ENCODE assay signal across 20 cellular contexts in the genomic region with DNA sequence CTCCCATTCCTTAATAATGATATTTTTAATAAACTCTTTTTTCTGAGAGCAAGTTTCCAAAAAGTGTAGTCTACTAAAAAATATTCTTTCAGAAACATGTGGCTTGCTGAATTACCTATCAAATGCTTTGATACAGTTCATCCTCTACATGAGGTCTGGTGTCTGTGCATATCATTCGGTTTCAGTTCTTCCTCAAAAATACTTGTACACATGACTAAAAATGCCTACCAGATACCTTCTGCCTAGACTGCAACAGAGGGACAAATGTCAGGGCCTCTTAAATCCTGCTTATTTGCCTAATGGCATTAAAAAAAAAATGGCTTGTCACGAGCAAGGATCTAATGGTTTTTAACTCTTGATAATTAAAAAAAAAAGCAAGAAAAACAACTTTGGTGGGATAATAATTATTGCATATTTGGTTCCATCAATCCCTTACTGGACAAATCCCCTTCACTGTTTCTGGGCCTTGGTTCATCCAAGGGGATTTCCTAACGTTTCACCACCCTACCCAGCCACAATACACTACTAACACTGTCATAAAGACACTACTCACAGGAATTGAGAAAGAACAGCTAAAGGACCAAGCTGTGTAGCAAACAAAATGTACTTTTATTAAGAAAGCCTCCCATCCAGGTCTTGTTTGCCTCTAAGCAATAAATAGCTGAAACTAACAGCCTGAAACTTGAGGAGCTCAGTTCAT. TPM values are rescaled to one million over a fixed set of nuclear protein-coding genes. Genes with fewer than 3 reads are reported as not detected.
DNase-seq lines count a peak whose midpoint lies in the region; ATAC-seq, FAIRE-seq and TF ChIP-seq lines count a peak whose summit lies in the region.
"Had no signal": no experiment of that assay in that cellular context is flagged by ENCODE, and none has a peak within 500 bp of the region (broad histone marks: within the 10 kb centered on the region; RNA-seq: fewer than 3 reads in every experiment).

No MANE protein-coding gene starts in this region.

- H3K9me3 ChIP-seq in GM12878 (replicated peaks; ENCODE audit: control insufficient read depth, insufficient read depth, low read length) = no peaks in the 10 kb centered on the region
- H3K9me3 ChIP-seq: A549; BLaER1 treated with 17β-estradiol and CSF1 and Interleukin-3, amounts not matched to agents 10 nM and 100 nM had no signal

- POLR2A ChIA-PET in GM10248 (lab: Yijun Ruan, JAX) = interaction anchor here (0.7 kb wide), 1 partner anchor 36 kb away, joined by 5 read pairs; no protein-coding TSS in a partner anchor
- POLR2A ChIA-PET in GM12878 (lab: Charles Lee) = interaction anchor here (0.7 to 1.1 kb wide), 4 partner anchors 10 to 98 kb away, joined by 3 to 5 read pairs (median 4); no protein-coding TSS in a partner anchor

- BruUV-seq in GM12878 (replicated peaks; lab: Mats Ljungman, UMichigan) = no TSS peak

- H3K4me3 ChIP-seq in GM12878 = no peak overlapping the region
- H3K4me3 ChIP-seq: A549; BLaER1 treated with 17β-estradiol and CSF1 and Interleukin-3, amounts not matched to agents 10 nM and 100 nM; SK-N-MC had no signal

- H3K79me2 ChIP-seq in GM12878 (ENCODE audit: control insufficient read depth, insufficient read depth, low read length) = no peaks in the 10 kb centered on the region

- peak overlapping the region; percentile 59 for H2AFZ ChIP-seq in GM12878 (ENCODE audit: control insufficient read depth, low read depth, low read length)

- TF ChIP-seq POLR2A in GM12878 (IDR thresholded peaks at IDR 0.05; ENCODE audit: low read depth, low read length) = no peak

- WGBS in GM12878 (ENCODE audit: insufficient coverage, insufficient replicate concordance, low lambda C conversion rate, missing lambda C conversion rate) = 27% methylated on average over 3 of the region's 3 CpGs

- SMC1A ChIA-PET in GM12878 (lab: Charles Lee; ENCODE audit: uncharacterized antibody, unreplicated experiment) = interaction anchor here (0.7 to 2.0 kb wide), 5 partner anchors 10 to 527 kb away, joined by 3 to 8 read pairs (median 5); no protein-coding TSS in a partner anchor

- CTCF ChIA-PET in GM10248 (lab: Yijun Ruan, JAX) (interaction anchor here (0.8 to 3.3 kb wide), 2 partner anchors 19 to 528 kb away, joined by 3 to 15 read pairs; no protein-coding TSS in a partner anchor), GM12878 (lab: Yijun Ruan, JAX) (interaction anchor here (0.7 to 3.0 kb wide), 7 partner anchors 8 to 527 kb away, joined by 3 to 15 read pairs (median 4); no protein-coding TSS in a partner anchor)

- H3K36me3 ChIP-seq in GM12878 (ENCODE audit: control insufficient read depth in 2 of 2, insufficient read depth in 2 of 2, low read length in 1 of 2) = no peaks in the 10 kb centered on the region

- H3K27ac ChIP-seq in GM12878 (ENCODE audit: control insufficient read depth, insufficient read depth) = peak overlapping the region; percentile 75
- H3K27ac ChIP-seq: A549; BLaER1 treated with 17β-estradiol and CSF1 and Interleukin-3, amounts not matched to agents 10 nM and 100 nM; SK-N-MC had no signal

- H3K4me1 ChIP-seq in GM12878 (ENCODE audit: control insufficient read depth, insufficient read depth, low read length) = peaks cover 13% of the 10 kb centered on the region
- H3K4me1 ChIP-seq: A549; BLaER1 treated with 17β-estradiol and CSF1 and Interleukin-3, amounts not matched to agents 10 nM and 100 nM had no signal

- ATAC-seq in GM18868 (IDR thresholded peaks at IDR 0.05; ENCODE audit: unreplicated experiment) (peak; percentile 70), HG03045 (IDR thresholded peaks at IDR 0.05; ENCODE audit: unreplicated experiment) (peak; percentile 56), GM12878 (peak; percentile 96), left cardiac atrium (no peak)
- ATAC-seq: A549, Panc1, Right ventricle myocardium inferior had no signal

- intact Hi-C loops in GM12878 (cut with micrococcal nuclease; ENCODE audit: unreplicated experiment) = no loop called here
- intact Hi-C loops in left cardiac atrium (cut with DNase I) = no loop called here

- H4K20me1 ChIP-seq in GM12878 (ENCODE audit: control insufficient read depth, insufficient read depth) = no peaks in the 10 kb centered on the region

- H3K27me3 ChIP-seq in GM12878 (replicated peaks in 1 of 2; ENCODE audit: control insufficient read depth in 2 of 2, insufficient read depth in 2 of 2, low read length in 1 of 2) = no peaks in the 10 kb centered on the region
- H3K27me3 ChIP-seq: BLaER1 treated with 17β-estradiol and CSF1 and Interleukin-3, amounts not matched to agents 10 nM and 100 nM had no signal

- peak in 1 of 2 experiments; percentile 48; a peak in 2 of 4 replicates for TF ChIP-seq EP300 in GM12878 (IDR thresholded peaks at IDR 0.05; ENCODE audit: borderline replicate concordance in 1 of 2, control insufficient read depth in 1 of 2, low read depth in 2 of 2, low read length in 2 of 2)

- peak; percentile 35 for FAIRE-seq in GM12878 (lab: Jason Lieb, UNC)
- FAIRE-seq: A549 had no signal

- in situ Hi-C loops in GM12878 (cut with MboI) = no loop called here

- DNase-seq in GM10248 (ENCODE audit: extremely low spot score) = peak; percentile 48
- peak; percentile 38 for DNase-seq in GM12878 (ENCODE audit: low read depth, low spot score)
- DNase-seq in RPMI8226 = no peak
- DNase-seq in NCI-H524 treated with DMSO at 0.1 percent for 48 hours (lab: John Stamatoyannopoulos, UW) = no peak
- DNase-seq in left cardiac atrium = no peak
- DNase-seq: CD8-positive, alpha-beta memory T cell; GDM1; HFFc6; IMR-90; NCI-H1105 treated with DMSO at 0.1 percent for 48 hours; NCI-H187; NCI-H446 treated with DMSO at 0.1 percent for 48 hours; NCI-H748 treated with DMSO at 0.1 percent for 48 hours had no signal

- TF ChIP-seq CTCF in GM10248 (IDR thresholded peaks at IDR 0.05; ENCODE audit: control extremely low read depth, extremely low read depth, low read depth, missing control alignments) (no peak), GM12878 (IDR thresholded peaks at IDR 0.05 in 2 of 3, conservative IDR thresholded peaks at IDR 0.05 in 1 of 3; ENCODE audit: control insufficient read depth in 2 of 3, extremely low read depth in 1 of 3, insufficient read depth in 1 of 3, low read depth in 3 of 3, low read length in 3 of 3) (no peak)

- no peak for TF ChIP-seq RAD21 in GM12878 (IDR thresholded peaks at IDR 0.05; ENCODE audit: insufficient read depth, low read depth, low read length)

- no peak overlapping the region for H3K4me2 ChIP-seq in GM12878 (ENCODE audit: control insufficient read depth, insufficient read depth)
- H3K4me2 ChIP-seq: A549; BLaER1 treated with 17β-estradiol and CSF1 and Interleukin-3, amounts not matched to agents 10 nM and 100 nM had no signal

- RAD21 ChIA-PET in GM12878 (lab: Charles Lee; ENCODE audit: unreplicated experiment) = interaction anchor here (1.3 to 2.1 kb wide), 2 partner anchors 9 to 42 kb away, joined by 4 to 7 read pairs; no protein-coding TSS in a partner anchor

- peak overlapping the region; percentile 38; the same call in 1 of the 2 replicates for H3K9ac ChIP-seq in GM12878 (ENCODE audit: control insufficient read depth, insufficient read depth, low read length)
- H3K9ac ChIP-seq: BLaER1 treated with 17β-estradiol and CSF1 and Interleukin-3, amounts not matched to agents 10 nM and 100 nM had no signal

TF ChIP-seq in GM12878, 131 proteins besides CTCF, POLR2A, EP300 and RAD21 (continues in another document):
- TF ChIP-seq JUNB (IDR thresholded peaks at IDR 0.05) (peak; percentile 53), SPI1 (IDR thresholded peaks at IDR 0.05; ENCODE audit: borderline replicate concordance, insufficient read depth, low read depth, low read length) (peak; percentile 56; the same call in 1 of the 2 replicates), NBN (IDR thresholded peaks at IDR 0.05) (no peak), MTA2 (IDR thresholded peaks at IDR 0.05; ENCODE audit: low read depth) (peak; percentile 34; the same call in 1 of the 2 replicates), KLF5 (IDR thresholded peaks at IDR 0.05; ENCODE audit: partially characterized antibody) (peak; percentile 91), FOXK2 (IDR thresholded peaks at IDR 0.05) (peak; percentile 89), IKZF2 (IDR thresholded peaks at IDR 0.05) (peak in 1 of 2 experiments; percentile 23; a peak in 2 of 4 replicates), BHLHE40 (IDR thresholded peaks at IDR 0.05; ENCODE audit: borderline replicate concordance in 1 of 2, low read depth in 2 of 2, low read length in 1 of 2) (peak; percentile 43 to 56; a peak in 1 of 4 replicates), FOXM1 (IDR thresholded peaks at IDR 0.05; ENCODE audit: low read depth, low read length) (no peak)
- TF ChIP-seq, protein P1, sequence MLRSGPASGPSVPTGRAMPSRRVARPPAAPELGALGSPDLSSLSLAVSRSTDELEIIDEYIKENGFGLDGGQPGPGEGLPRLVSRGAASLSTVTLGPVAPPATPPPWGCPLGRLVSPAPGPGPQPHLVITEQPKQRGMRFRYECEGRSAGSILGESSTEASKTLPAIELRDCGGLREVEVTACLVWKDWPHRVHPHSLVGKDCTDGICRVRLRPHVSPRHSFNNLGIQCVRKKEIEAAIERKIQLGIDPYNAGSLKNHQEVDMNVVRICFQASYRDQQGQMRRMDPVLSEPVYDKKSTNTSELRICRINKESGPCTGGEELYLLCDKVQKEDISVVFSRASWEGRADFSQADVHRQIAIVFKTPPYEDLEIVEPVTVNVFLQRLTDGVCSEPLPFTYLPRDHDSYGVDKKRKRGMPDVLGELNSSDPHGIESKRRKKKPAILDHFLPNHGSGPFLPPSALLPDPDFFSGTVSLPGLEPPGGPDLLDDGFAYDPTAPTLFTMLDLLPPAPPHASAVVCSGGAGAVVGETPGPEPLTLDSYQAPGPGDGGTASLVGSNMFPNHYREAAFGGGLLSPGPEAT (IDR thresholded peaks at IDR 0.05; ENCODE audit: low read depth) = peak; percentile 92

RNA-seq across cellular contexts. Expression of a gene that starts 45.7 kb away (rescaled TPM):
- 15.3 and 17.6 TPM in 2 replicates for total RNA-seq in GM12878 (2013; cell fraction: nucleolus; rRNA removed)
- total RNA-seq in GM12878 (2014; rRNA removed) (3.0 and 4.4 TPM in 2 replicates), GM12878 (2014; rRNA removed; fragmentation: Illumina TruSeq; extraction: Trizol) (4.0 and 4.7 TPM in 2 replicates), GM12878 (2021) (6.8 and 8.7 TPM in 2 replicates), left cardiac atrium (1 to 10 TPM; 5.6 to 6.0 TPM)
- 1.9 TPM for polyA plus RNA-seq in GM12878 (2011; ENCODE audit: low read depth)
- polyA plus RNA-seq in GM12878 (2011; rRNA removed) (14.1 and 19.1 TPM in 2 replicates), GM12878 (2014; fragmentation: Illumina TruSeq; extraction: Trizol) (7.1 and 8.7 TPM in 2 replicates), GM12878 (2014; fragmentation: Nextera tagmentation; extraction: Ambion mirVana) (1 to 10 TPM; 3.7 to 5.5 TPM), GM12878 (2014; rRNA removed) (4.8 and 5.5 TPM in 2 replicates), GM12878 (2016; fragmentation: Nextera tagmentation; extraction: Ambion mirVana) (1 to 10 TPM; 7.4 to 7.7 TPM)
- polyA plus RNA-seq in GM12878 (2011; cell fraction: cytosol; rRNA removed) = 5.5 and 6.6 TPM in 2 replicates
- polyA plus RNA-seq in GM12878 (2011; cell fraction: nucleus; rRNA removed) = 5.7 and 6.1 TPM in 2 replicates
- 3.2 and 4.0 TPM in 2 replicates for polyA plus RNA-seq in GM12878 (2012)
- polyA minus RNA-seq in GM12878 (2011; rRNA and poly(A)+ RNA removed) = 10.9 and 12.5 TPM in 2 replicates
- polyA minus RNA-seq in GM12878 (2011; cell fraction: cytosol; rRNA and poly(A)+ RNA removed) = 2.4 and 3.2 TPM in 2 replicates
- 5.6 and 10.9 TPM in 2 replicates for polyA minus RNA-seq in GM12878 (2011; cell fraction: nucleus; rRNA and poly(A)+ RNA removed)

Comparison
In these comparisons a context has a peak if more than half of its experiments do, and no peak if none do; other contexts are left out.
1. DNase-seq: peak in GM10248 (single experiment) and GM12878 (single experiment); none in RPMI8226 (single experiment), NCI-H524 treated with DMSO at 0.1 percent for 48 hours (single experiment) and left cardiac atrium (single experiment).
2. ATAC-seq: peak in GM18868 (single experiment), HG03045 (single experiment) and GM12878 (single experiment); none in left cardiac atrium (0 of 2).